ENCODE assay signal across 1 cellular context in the genomic region with DNA sequence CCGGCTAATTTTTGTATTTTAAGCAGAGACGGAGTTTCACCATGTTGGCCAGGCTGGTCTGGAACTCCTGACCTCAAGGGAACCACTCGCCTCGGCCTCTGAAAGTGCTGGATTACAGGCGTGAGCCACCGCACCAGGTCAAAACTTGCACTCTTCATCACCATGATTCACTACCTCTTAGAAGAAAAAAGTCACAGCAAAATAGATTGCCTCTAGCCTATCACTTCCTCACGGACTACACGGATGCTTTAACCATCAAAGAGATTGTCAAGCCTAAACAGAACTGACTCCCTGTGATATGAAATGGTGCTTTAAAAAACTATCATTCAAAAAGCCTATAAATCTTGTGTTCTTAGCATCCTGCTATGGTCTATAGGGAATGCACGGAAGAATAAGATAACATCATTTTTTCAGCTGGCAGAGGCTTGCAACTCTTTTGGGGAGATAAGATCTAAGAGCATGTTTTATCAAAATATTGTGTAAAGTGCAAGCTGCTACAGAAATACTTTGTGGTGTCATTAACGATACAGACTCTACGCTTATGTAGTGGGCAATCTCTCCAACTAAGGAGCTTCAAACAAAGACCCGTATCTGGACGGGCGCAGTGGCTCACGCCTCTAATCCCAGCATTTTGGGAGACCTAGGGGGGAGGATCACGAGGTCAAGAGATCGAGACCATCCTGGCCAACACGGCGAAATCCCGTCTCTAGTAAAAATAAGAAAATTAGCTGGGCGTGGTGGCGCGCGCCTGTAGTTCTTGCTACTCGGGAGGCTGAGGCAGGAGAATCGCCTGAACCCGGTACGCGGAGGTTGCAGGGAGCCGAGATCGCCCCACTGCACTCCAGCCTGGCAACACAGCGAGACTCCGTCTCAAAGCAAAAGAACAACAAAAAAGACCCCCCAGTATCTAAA.
TF ChIP-seq lines count a peak whose summit lies in the region.

No MANE protein-coding gene starts in this region.

TF ChIP-seq in K562, 482 proteins besides CTCF, POLR2A, EP300 and RAD21 (continued from another document and continues in another):
- 0 out of 2 replicates have a peak, but pooled peaks have one; percentile 39 for TF ChIP-seq STAT6 (CRISPR knock-in tag; IDR thresholded peaks at IDR 0.05)
- no peak for TF ChIP-seq MTA1 (IDR thresholded peaks at IDR 0.05; ENCODE audit: borderline replicate concordance)
- no peak for TF ChIP-seq RHOXF2B (CRISPR knock-in tag; conservative IDR thresholded peaks at IDR 0.05)
- no peak for TF ChIP-seq NR2C1 (IDR thresholded peaks at IDR 0.05)
- TF ChIP-seq NR2C1 (tag; IDR thresholded peaks at IDR 0.05), result no peak
- TF ChIP-seq NCOA4 (IDR thresholded peaks at IDR 0.05; ENCODE audit: partially characterized antibody), result no peak
- peak in 1 of 2 experiments; percentile 16; a peak in 1 of 4 replicates for TF ChIP-seq TRIM24 (IDR thresholded peaks at IDR 0.05)
- no peak for TF ChIP-seq ATF3 (IDR thresholded peaks at IDR 0.05)
- no peak for TF ChIP-seq ATF3 (CRISPR knock-in tag; conservative IDR thresholded peaks at IDR 0.05)
- TF ChIP-seq KAT7 (CRISPR knock-in tag; IDR thresholded peaks at IDR 0.05; ENCODE audit: borderline replicate concordance), result peak; percentile 24; the same call in 1 of the 2 replicates
- TF ChIP-seq, protein P1, sequence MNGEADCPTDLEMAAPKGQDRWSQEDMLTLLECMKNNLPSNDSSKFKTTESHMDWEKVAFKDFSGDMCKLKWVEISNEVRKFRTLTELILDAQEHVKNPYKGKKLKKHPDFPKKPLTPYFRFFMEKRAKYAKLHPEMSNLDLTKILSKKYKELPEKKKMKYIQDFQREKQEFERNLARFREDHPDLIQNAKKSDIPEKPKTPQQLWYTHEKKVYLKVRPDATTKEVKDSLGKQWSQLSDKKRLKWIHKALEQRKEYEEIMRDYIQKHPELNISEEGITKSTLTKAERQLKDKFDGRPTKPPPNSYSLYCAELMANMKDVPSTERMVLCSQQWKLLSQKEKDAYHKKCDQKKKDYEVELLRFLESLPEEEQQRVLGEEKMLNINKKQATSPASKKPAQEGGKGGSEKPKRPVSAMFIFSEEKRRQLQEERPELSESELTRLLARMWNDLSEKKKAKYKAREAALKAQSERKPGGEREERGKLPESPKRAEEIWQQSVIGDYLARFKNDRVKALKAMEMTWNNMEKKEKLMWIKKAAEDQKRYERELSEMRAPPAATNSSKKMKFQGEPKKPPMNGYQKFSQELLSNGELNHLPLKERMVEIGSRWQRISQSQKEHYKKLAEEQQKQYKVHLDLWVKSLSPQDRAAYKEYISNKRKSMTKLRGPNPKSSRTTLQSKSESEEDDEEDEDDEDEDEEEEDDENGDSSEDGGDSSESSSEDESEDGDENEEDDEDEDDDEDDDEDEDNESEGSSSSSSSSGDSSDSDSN (IDR thresholded peaks at IDR 0.05; ENCODE audit: borderline replicate concordance in 1 of 2, low read depth in 2 of 2, low read length in 2 of 2), result no peak
- no peak for TF ChIP-seq JUNB (CRISPR knock-in tag; conservative IDR thresholded peaks at IDR 0.05)
- no peak; the same call in 1 of the 2 replicates for TF ChIP-seq SP1 (CRISPR knock-in tag; IDR thresholded peaks at IDR 0.05)
- TF ChIP-seq RBM25 (IDR thresholded peaks at IDR 0.05; ENCODE audit: low read depth, low read length, severe bottlenecking), result peak; percentile 89
- TF ChIP-seq RB1 (IDR thresholded peaks at IDR 0.05; ENCODE audit: low read depth), result no peak
- TF ChIP-seq BMI1 (IDR thresholded peaks at IDR 0.05; ENCODE audit: low read length), result no peak
- no peak for TF ChIP-seq CEBPB (tag; IDR thresholded peaks at IDR 0.05)
- TF ChIP-seq MEIS2 (IDR thresholded peaks at IDR 0.05; ENCODE audit: partially characterized antibody), result peak; percentile 21
- TF ChIP-seq TGIF2 (CRISPR knock-in tag; IDR thresholded peaks at IDR 0.05), result peak; percentile 63; the same call in 1 of the 2 replicates
- TF ChIP-seq ZNF408 (CRISPR knock-in tag; IDR thresholded peaks at IDR 0.05; ENCODE audit: low read depth), result no peak
- TF ChIP-seq, protein P2, sequence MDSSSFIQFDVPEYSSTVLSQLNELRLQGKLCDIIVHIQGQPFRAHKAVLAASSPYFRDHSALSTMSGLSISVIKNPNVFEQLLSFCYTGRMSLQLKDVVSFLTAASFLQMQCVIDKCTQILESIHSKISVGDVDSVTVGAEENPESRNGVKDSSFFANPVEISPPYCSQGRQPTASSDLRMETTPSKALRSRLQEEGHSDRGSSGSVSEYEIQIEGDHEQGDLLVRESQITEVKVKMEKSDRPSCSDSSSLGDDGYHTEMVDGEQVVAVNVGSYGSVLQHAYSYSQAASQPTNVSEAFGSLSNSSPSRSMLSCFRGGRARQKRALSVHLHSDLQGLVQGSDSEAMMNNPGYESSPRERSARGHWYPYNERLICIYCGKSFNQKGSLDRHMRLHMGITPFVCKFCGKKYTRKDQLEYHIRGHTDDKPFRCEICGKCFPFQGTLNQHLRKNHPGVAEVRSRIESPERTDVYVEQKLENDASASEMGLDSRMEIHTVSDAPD (CRISPR knock-in tag; IDR thresholded peaks at IDR 0.05), result no peak
- TF ChIP-seq THRAP3 (IDR thresholded peaks at IDR 0.05; ENCODE audit: borderline replicate concordance), result no peak
- no peak for TF ChIP-seq ZNF354B (CRISPR knock-in tag; IDR thresholded peaks at IDR 0.05)
- TF ChIP-seq TRIM28 (IDR thresholded peaks at IDR 0.05), result peak; percentile 83
- 0 out of 2 replicates have a peak, but pooled peaks have one; percentile 46 for TF ChIP-seq SPI1 (IDR thresholded peaks at IDR 0.05; ENCODE audit: borderline replicate concordance, low read depth, low read length)
- TF ChIP-seq, protein P3, sequence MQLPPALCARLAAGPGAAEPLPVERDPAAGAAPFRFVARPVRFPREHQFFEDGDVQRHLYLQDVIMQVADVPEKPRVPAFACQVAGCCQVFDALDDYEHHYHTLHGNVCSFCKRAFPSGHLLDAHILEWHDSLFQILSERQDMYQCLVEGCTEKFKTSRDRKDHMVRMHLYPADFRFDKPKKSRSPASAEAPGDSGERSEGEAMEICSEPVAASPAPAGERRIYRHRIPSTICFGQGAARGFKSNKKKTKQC (CRISPR knock-in tag; IDR thresholded peaks at IDR 0.05), result peak; percentile 75; the same call in 1 of the 2 replicates
- TF ChIP-seq, protein P4, sequence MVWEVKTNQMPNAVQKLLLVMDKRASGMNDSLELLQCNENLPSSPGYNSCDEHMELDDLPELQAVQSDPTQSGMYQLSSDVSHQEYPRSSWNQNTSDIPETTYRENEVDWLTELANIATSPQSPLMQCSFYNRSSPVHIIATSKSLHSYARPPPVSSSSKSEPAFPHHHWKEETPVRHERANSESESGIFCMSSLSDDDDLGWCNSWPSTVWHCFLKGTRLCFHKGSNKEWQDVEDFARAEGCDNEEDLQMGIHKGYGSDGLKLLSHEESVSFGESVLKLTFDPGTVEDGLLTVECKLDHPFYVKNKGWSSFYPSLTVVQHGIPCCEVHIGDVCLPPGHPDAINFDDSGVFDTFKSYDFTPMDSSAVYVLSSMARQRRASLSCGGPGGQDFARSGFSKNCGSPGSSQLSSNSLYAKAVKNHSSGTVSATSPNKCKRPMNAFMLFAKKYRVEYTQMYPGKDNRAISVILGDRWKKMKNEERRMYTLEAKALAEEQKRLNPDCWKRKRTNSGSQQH (CRISPR knock-in tag; IDR thresholded peaks at IDR 0.05), result 0 out of 2 replicates have a peak, but pooled peaks have one; percentile 44
- TF ChIP-seq SIN3A (IDR thresholded peaks at IDR 0.05; ENCODE audit: borderline replicate concordance in 2 of 2, control insufficient read depth in 1 of 2, low read depth in 2 of 2, low read length in 2 of 2), result peak; percentile 9 to 45; a peak in 2 of 4 replicates
- TF ChIP-seq ZZZ3 (IDR thresholded peaks at IDR 0.05), result no peak
- TF ChIP-seq PHF21A (IDR thresholded peaks at IDR 0.05; ENCODE audit: borderline replicate concordance, low read depth), result no peak
- peak; percentile 45 for TF ChIP-seq KDM5B (IDR thresholded peaks at IDR 0.05; ENCODE audit: insufficient replicate concordance, low read depth, low read length)
- TF ChIP-seq, protein P5, sequence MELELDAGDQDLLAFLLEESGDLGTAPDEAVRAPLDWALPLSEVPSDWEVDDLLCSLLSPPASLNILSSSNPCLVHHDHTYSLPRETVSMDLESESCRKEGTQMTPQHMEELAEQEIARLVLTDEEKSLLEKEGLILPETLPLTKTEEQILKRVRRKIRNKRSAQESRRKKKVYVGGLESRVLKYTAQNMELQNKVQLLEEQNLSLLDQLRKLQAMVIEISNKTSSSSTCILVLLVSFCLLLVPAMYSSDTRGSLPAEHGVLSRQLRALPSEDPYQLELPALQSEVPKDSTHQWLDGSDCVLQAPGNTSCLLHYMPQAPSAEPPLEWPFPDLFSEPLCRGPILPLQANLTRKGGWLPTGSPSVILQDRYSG (tag; conservative IDR thresholded peaks at IDR 0.05; ENCODE audit: low read depth), result no peak
- TF ChIP-seq, protein P6, sequence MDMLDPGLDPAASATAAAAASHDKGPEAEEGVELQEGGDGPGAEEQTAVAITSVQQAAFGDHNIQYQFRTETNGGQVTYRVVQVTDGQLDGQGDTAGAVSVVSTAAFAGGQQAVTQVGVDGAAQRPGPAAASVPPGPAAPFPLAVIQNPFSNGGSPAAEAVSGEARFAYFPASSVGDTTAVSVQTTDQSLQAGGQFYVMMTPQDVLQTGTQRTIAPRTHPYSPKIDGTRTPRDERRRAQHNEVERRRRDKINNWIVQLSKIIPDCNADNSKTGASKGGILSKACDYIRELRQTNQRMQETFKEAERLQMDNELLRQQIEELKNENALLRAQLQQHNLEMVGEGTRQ (CRISPR knock-in tag; IDR thresholded peaks at IDR 0.05), result peak; percentile 3; the same call in 1 of the 2 replicates
- peak; percentile 90 for TF ChIP-seq BCOR (IDR thresholded peaks at IDR 0.05)
- 0 out of 2 replicates have a peak, but pooled peaks have one; percentile 22 for TF ChIP-seq LARP7 (IDR thresholded peaks at IDR 0.05)
- no peak for TF ChIP-seq SNIP1 (IDR thresholded peaks at IDR 0.05; ENCODE audit: low read depth)
- 0 out of 2 replicates have a peak, but pooled peaks have one; percentile 33 for TF ChIP-seq NCOA1 (IDR thresholded peaks at IDR 0.05; ENCODE audit: low read depth)
- TF ChIP-seq ARNT (IDR thresholded peaks at IDR 0.05), result 0 out of 4 replicates have a peak, but pooled peaks of 1 of the 2 experiments have one; percentile 20
- TF ChIP-seq SNRNP70 (optimal IDR thresholded peaks at IDR 0.05; ENCODE audit: low read depth, low read length), result no peak
- no peak for TF ChIP-seq CCNT2 (IDR thresholded peaks at IDR 0.05; ENCODE audit: borderline replicate concordance, extremely low read depth, insufficient read length, low read depth, low read length)
- no peak for TF ChIP-seq SNAPC5 (CRISPR knock-in tag; IDR thresholded peaks at IDR 0.05)
- TF ChIP-seq, protein P7, sequence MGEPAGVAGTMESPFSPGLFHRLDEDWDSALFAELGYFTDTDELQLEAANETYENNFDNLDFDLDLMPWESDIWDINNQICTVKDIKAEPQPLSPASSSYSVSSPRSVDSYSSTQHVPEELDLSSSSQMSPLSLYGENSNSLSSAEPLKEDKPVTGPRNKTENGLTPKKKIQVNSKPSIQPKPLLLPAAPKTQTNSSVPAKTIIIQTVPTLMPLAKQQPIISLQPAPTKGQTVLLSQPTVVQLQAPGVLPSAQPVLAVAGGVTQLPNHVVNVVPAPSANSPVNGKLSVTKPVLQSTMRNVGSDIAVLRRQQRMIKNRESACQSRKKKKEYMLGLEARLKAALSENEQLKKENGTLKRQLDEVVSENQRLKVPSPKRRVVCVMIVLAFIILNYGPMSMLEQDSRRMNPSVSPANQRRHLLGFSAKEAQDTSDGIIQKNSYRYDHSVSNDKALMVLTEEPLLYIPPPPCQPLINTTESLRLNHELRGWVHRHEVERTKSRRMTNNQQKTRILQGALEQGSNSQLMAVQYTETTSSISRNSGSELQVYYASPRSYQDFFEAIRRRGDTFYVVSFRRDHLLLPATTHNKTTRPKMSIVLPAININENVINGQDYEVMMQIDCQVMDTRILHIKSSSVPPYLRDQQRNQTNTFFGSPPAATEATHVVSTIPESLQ (CRISPR knock-in tag; IDR thresholded peaks at IDR 0.05), result 0 out of 2 replicates have a peak, but pooled peaks have one; percentile 12
- TF ChIP-seq PHF20 (IDR thresholded peaks at IDR 0.05; ENCODE audit: partially characterized antibody), result no peak
- TF ChIP-seq TEAD4 (IDR thresholded peaks at IDR 0.05; ENCODE audit: low read length), result no peak
- TF ChIP-seq TEAD4 (CRISPR knock-in tag; IDR thresholded peaks at IDR 0.05; ENCODE audit: borderline replicate concordance), result peak; percentile 73
- peak; percentile 23; the same call in 1 of the 2 replicates for TF ChIP-seq VEZF1 (CRISPR knock-in tag; IDR thresholded peaks at IDR 0.05)
- TF ChIP-seq ETS2 (tag; IDR thresholded peaks at IDR 0.05; ENCODE audit: borderline replicate concordance, poor library complexity, severe bottlenecking), result no peak
- TF ChIP-seq SOX6 (IDR thresholded peaks at IDR 0.05), result no peak
